10 cellular contexts compared by ENCODE assay signal in genomic region chr11:109422755-109423113, GRCh38. TPM values are rescaled to one million over a fixed set of nuclear protein-coding genes. Genes with fewer than 3 reads are reported as not detected.
DNase-seq lines count a peak whose midpoint lies in the region.
"Had no signal": no experiment of that assay in that cellular context is flagged by ENCODE, and none has a peak within 500 bp of the region (broad histone marks: within the 10 kb centered on the region; RNA-seq: fewer than 3 reads in every experiment).

No MANE protein-coding gene starts in this region.

- H3K4me1 ChIP-seq in effector memory CD4-positive, alpha-beta T cell (ENCODE audit: control insufficient read depth, insufficient read depth, low read length, poor library complexity, severe bottlenecking): no peaks in the 10 kb centered on the region

- no peaks in the 10 kb centered on the region for H3K9me3 ChIP-seq in effector memory CD4-positive, alpha-beta T cell (ENCODE audit: control insufficient read depth, low read length)

- H3K27me3 ChIP-seq in effector memory CD4-positive, alpha-beta T cell (replicated peaks; ENCODE audit: control insufficient read depth, insufficient read depth, low read length, poor library complexity, severe bottlenecking): peaks cover 4% of the 10 kb centered on the region

- H3K27me3 Mint-ChIP-seq in activated T-cell treated with anti-CD3 and anti-CD28 coated beads, Interleukin-2, amount 50 U/mL, for 24 hours: peaks cover 48% of the 10 kb centered on the region

- H3K9me3 Mint-ChIP-seq in activated T-cell treated with anti-CD3 and anti-CD28 coated beads, Interleukin-2, amount 50 U/mL, for 24 hours: no peaks in the 10 kb centered on the region

- no peak overlapping the region for H3K27ac Mint-ChIP-seq in activated T-cell treated with anti-CD3 and anti-CD28 coated beads, Interleukin-2, amount 50 U/mL, for 24 hours

- no peak overlapping the region for H3K4me3 ChIP-seq in effector memory CD4-positive, alpha-beta T cell (ENCODE audit: insufficient read depth, low read depth, low read length, poor library complexity, severe bottlenecking)

- H3K27ac ChIP-seq in effector memory CD4-positive, alpha-beta T cell (ENCODE audit: insufficient read depth, low read length, poor library complexity, severe bottlenecking): no peak overlapping the region

- peaks cover 1% of the 10 kb centered on the region for H3K4me1 Mint-ChIP-seq in activated T-cell treated with anti-CD3 and anti-CD28 coated beads, Interleukin-2, amount 50 U/mL, for 24 hours (ENCODE audit: low read depth)

- no peak overlapping the region for H3K4me3 Mint-ChIP-seq in activated T-cell treated with anti-CD3 and anti-CD28 coated beads, Interleukin-2, amount 50 U/mL, for 24 hours

- no peaks in the 10 kb centered on the region for H3K36me3 ChIP-seq in effector memory CD4-positive, alpha-beta T cell (ENCODE audit: control insufficient read depth, insufficient read depth, low read length)

- peak; percentile 64 for DNase-seq in COLO668 (lab: John Stamatoyannopoulos, UW; ENCODE audit: unreplicated experiment)
- DNase-seq in NCI-H69 (lab: John Stamatoyannopoulos, UW): peak; percentile 82
- peak; percentile 11 for DNase-seq in fibroblast of gingiva (ENCODE audit: low read depth)
- DNase-seq in occipital lobe (lab: John Stamatoyannopoulos, UW): peak; percentile 30
- no peak for DNase-seq in T1000 (lab: John Stamatoyannopoulos, UW)
- DNase-seq in effector memory CD4-positive, alpha-beta T cell: no peak
- no peak for DNase-seq in NCI-H2227 (lab: John Stamatoyannopoulos, UW; ENCODE audit: unreplicated experiment)
- no peak for DNase-seq in activated T-cell treated with anti-CD3 and anti-CD28 coated beads, Interleukin-2, amount 50 U/mL, for 24 hours
- DNase-seq: erythroblast had no signal

- no peaks in the 10 kb centered on the region for H3K36me3 Mint-ChIP-seq in activated T-cell treated with anti-CD3 and anti-CD28 coated beads, Interleukin-2, amount 50 U/mL, for 24 hours (ENCODE audit: low read depth)

RNA-seq across cellular contexts. Expression of gene C11orf87, which starts 0.7 kb away (rescaled TPM):
- total RNA-seq in occipital lobe: 29.8 TPM
- total RNA-seq: RPMI7951 had no signal

Comparison
In these comparisons a context has a peak if more than half of its experiments do, and no peak if none do; other contexts are left out.
1. DNase-seq: peak in COLO668 (single experiment), NCI-H69 (single experiment), fibroblast of gingiva (single experiment) and occipital lobe (single experiment); none in T1000 (single experiment), effector memory CD4-positive, alpha-beta T cell (0 of 3), NCI-H2227 (single experiment) and activated T-cell treated with anti-CD3 and anti-CD28 coated beads, Interleukin-2, amount 50 U/mL, for 24 hours (single experiment).